ENCODE assay signal across 2 cellular contexts in genomic region chr5:108762660-108763059, GRCh38.
TF ChIP-seq lines count a peak whose summit lies in the region.

No MANE protein-coding gene starts in this region.

TF ChIP-seq in GM12891, 5 proteins besides CTCF, POLR2A, EP300 and RAD21:
- no peak for TF ChIP-seq POLR2AphosphoS5 (IDR thresholded peaks at IDR 0.05; ENCODE audit: low read depth, low read length)
- TF ChIP-seq PAX5 (IDR thresholded peaks at IDR 0.05; ENCODE audit: insufficient read depth, low read length, severe bottlenecking), result no peak
- no peak for TF ChIP-seq POU2F2 (IDR thresholded peaks at IDR 0.05; ENCODE audit: low read depth, low read length)
- no peak for TF ChIP-seq SPI1 (IDR thresholded peaks at IDR 0.05; ENCODE audit: low read depth, low read length)
- TF ChIP-seq TAF1 (IDR thresholded peaks at IDR 0.05; ENCODE audit: low read depth, low read length), result no peak

TF ChIP-seq in H1, 55 proteins besides CTCF, POLR2A, EP300 and RAD21:
- no peak for TF ChIP-seq CHD1 (IDR thresholded peaks at IDR 0.05; ENCODE audit: low read depth, low read length)
- no peak for TF ChIP-seq BRCA1 (IDR thresholded peaks at IDR 0.05; ENCODE audit: low read depth, low read length)
- TF ChIP-seq BACH1 (IDR thresholded peaks at IDR 0.05; ENCODE audit: low read length), result no peak
- TF ChIP-seq ATF2 (IDR thresholded peaks at IDR 0.05; ENCODE audit: low read length), result no peak
- TF ChIP-seq EGR1 (IDR thresholded peaks at IDR 0.05; ENCODE audit: borderline replicate concordance, low read depth, low read length), result no peak
